In the genomic region with DNA sequence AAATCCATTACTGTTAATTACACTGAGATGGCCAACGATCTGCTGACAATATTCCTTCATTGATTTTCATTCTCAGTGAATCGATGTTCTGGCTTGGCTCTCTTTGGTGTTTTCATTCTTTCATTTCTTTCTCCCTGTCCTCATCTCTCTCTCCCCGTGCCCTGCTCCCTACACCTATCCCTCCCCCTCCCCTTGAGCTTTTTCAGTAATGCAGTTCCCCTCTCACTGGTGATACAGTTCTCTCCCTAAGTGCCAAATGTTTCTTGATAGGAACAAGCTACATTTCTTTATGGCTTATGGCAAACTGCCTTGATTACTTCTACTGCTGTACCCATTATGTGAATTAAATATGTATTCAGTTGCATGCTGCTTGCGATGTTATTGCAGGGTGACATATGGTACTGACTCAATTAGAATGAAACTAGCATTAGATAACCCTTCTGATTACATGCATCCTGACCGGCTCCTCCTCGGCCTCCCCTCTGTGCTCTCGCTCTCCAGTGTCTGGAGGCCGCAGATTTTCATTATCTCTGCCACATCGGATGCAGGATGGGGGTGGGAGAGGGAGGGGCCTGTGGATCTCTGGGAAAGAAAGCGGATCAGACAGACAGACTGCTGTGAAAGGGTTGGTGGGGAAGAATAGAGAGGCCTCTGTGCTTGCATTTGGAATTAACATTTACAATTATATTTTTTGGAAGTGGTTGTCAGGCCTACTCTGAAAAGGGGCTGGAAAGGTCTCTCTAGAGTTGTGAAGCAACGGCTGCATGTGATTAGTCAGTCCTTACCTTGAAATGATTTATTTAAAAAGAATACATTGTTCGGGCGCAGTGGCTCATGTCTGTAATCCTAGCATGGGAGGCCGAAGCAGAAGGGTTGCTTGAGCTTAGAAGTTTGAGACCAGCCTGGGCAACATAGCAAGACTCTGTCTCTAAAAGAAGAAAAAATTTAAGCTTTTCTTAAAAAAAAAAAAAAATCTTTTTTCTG, we compare ENCODE assay signal across 1 cellular context.
TF ChIP-seq lines count a peak whose summit lies in the region.

No MANE protein-coding gene starts in this region.

TF ChIP-seq in HepG2, 621 proteins besides CTCF, POLR2A, EP300 and RAD21 (continued from another document):
- TF ChIP-seq, protein P1, sequence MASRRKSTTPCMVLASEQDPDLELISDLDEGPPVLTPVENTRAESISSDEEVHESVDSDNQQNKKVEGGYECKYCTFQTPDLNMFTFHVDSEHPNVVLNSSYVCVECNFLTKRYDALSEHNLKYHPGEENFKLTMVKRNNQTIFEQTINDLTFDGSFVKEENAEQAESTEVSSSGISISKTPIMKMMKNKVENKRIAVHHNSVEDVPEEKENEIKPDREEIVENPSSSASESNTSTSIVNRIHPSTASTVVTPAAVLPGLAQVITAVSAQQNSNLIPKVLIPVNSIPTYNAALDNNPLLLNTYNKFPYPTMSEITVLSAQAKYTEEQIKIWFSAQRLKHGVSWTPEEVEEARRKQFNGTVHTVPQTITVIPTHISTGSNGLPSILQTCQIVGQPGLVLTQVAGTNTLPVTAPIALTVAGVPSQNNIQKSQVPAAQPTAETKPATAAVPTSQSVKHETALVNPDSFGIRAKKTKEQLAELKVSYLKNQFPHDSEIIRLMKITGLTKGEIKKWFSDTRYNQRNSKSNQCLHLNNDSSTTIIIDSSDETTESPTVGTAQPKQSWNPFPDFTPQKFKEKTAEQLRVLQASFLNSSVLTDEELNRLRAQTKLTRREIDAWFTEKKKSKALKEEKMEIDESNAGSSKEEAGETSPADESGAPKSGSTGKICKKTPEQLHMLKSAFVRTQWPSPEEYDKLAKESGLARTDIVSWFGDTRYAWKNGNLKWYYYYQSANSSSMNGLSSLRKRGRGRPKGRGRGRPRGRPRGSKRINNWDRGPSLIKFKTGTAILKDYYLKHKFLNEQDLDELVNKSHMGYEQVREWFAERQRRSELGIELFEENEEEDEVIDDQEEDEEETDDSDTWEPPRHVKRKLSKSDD (CRISPR knock-in tag; IDR thresholded peaks at IDR 0.05; ENCODE audit: low read depth): no peak
- no peak for TF ChIP-seq ZNF12 (CRISPR knock-in tag; IDR thresholded peaks at IDR 0.05)
- TF ChIP-seq FOSL1 (CRISPR knock-in tag; IDR thresholded peaks at IDR 0.05; ENCODE audit: borderline replicate concordance): no peak
- no peak for TF ChIP-seq SPEN (CRISPR knock-in tag; IDR thresholded peaks at IDR 0.05; ENCODE audit: low read depth)
- TF ChIP-seq, protein P2, sequence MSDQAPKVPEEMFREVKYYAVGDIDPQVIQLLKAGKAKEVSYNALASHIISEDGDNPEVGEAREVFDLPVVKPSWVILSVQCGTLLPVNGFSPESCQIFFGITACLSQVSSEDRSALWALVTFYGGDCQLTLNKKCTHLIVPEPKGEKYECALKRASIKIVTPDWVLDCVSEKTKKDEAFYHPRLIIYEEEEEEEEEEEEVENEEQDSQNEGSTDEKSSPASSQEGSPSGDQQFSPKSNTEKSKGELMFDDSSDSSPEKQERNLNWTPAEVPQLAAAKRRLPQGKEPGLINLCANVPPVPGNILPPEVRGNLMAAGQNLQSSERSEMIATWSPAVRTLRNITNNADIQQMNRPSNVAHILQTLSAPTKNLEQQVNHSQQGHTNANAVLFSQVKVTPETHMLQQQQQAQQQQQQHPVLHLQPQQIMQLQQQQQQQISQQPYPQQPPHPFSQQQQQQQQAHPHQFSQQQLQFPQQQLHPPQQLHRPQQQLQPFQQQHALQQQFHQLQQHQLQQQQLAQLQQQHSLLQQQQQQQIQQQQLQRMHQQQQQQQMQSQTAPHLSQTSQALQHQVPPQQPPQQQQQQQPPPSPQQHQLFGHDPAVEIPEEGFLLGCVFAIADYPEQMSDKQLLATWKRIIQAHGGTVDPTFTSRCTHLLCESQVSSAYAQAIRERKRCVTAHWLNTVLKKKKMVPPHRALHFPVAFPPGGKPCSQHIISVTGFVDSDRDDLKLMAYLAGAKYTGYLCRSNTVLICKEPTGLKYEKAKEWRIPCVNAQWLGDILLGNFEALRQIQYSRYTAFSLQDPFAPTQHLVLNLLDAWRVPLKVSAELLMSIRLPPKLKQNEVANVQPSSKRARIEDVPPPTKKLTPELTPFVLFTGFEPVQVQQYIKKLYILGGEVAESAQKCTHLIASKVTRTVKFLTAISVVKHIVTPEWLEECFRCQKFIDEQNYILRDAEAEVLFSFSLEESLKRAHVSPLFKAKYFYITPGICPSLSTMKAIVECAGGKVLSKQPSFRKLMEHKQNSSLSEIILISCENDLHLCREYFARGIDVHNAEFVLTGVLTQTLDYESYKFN (CRISPR knock-in tag; conservative IDR thresholded peaks at IDR 0.05): no peak
- TF ChIP-seq TEAD2 (CRISPR knock-in tag; IDR thresholded peaks at IDR 0.05): no peak
- TF ChIP-seq, protein P3, sequence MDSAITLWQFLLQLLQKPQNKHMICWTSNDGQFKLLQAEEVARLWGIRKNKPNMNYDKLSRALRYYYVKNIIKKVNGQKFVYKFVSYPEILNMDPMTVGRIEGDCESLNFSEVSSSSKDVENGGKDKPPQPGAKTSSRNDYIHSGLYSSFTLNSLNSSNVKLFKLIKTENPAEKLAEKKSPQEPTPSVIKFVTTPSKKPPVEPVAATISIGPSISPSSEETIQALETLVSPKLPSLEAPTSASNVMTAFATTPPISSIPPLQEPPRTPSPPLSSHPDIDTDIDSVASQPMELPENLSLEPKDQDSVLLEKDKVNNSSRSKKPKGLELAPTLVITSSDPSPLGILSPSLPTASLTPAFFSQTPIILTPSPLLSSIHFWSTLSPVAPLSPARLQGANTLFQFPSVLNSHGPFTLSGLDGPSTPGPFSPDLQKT (CRISPR knock-in tag; IDR thresholded peaks at IDR 0.05; ENCODE audit: borderline replicate concordance): no peak
- TF ChIP-seq AGO1 (IDR thresholded peaks at IDR 0.05; ENCODE audit: low read depth, low read length, poor library complexity, severe bottlenecking): no peak
- TF ChIP-seq, protein P4, sequence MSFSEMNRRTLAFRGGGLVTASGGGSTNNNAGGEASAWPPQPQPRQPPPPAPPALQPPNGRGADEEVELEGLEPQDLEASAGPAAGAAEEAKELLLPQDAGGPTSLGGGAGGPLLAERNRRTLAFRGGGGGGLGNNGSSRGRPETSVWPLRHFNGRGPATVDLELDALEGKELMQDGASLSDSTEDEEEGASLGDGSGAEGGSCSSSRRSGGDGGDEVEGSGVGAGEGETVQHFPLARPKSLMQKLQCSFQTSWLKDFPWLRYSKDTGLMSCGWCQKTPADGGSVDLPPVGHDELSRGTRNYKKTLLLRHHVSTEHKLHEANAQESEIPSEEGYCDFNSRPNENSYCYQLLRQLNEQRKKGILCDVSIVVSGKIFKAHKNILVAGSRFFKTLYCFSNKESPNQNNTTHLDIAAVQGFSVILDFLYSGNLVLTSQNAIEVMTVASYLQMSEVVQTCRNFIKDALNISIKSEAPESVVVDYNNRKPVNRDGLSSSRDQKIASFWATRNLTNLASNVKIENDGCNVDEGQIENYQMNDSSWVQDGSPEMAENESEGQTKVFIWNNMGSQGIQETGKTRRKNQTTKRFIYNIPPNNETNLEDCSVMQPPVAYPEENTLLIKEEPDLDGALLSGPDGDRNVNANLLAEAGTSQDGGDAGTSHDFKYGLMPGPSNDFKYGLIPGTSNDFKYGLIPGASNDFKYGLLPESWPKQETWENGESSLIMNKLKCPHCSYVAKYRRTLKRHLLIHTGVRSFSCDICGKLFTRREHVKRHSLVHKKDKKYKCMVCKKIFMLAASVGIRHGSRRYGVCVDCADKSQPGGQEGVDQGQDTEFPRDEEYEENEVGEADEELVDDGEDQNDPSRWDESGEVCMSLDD (CRISPR knock-in tag; IDR thresholded peaks at IDR 0.05; ENCODE audit: borderline replicate concordance): no peak
- no peak for TF ChIP-seq BRD4 (CRISPR knock-in tag; IDR thresholded peaks at IDR 0.05)
- no peak for TF ChIP-seq PHF21A (CRISPR knock-in tag; IDR thresholded peaks at IDR 0.05)
